ENCODE assay signal across 21 cellular contexts in the genomic region with DNA sequence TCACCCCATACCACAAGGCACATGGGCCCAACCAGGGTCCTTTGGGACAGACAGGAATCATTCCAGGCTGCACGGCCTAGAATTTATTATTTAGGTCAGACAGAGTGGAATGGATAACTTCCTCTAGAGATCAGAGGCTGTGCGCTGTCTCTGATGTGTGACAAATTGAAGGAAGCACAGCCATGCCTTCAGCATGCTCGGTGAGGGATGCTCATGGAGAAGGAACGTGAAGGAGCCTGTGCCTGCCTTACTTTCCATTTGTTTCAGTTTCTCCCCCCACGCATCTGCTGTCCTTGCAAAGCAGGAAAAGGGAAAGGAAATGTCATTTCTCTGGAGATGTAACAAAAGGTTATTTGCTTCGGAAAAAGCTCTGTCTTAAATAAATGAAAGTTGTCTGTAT.
DNase-seq lines count a peak whose midpoint lies in the region; ATAC-seq and TF ChIP-seq lines count a peak whose summit lies in the region.
"Had no signal": no experiment of that assay in that cellular context is flagged by ENCODE, and none has a peak within 500 bp of the region (broad histone marks: within the 10 kb centered on the region; RNA-seq: fewer than 3 reads in every experiment).

No MANE protein-coding gene starts in this region.

- peaks cover 4 to 15% (median 10%) of the 10 kb centered on the region in 10 experiments; a peak in 16 of 20 replicates for H3K4me1 ChIP-seq in BLaER1 treated with 17β-estradiol and CSF1 and Interleukin-3, amounts not matched to agents 10 nM and 100 nM
- H3K4me1 ChIP-seq in IMR-90 (ENCODE audit: control insufficient read depth, insufficient read depth, low read length) (peaks cover 9% of the 10 kb centered on the region), osteoblast (ENCODE audit: insufficient read depth, low read length) (peaks cover 29% of the 10 kb centered on the region), Caco-2 (no peaks in the 10 kb centered on the region)
- H3K4me1 ChIP-seq: HAP-1 had no signal

- in situ Hi-C loops in IMR-90 (cut with MboI; ENCODE audit: low sequenced_read_pairs): no loop called here

- no peaks in the 10 kb centered on the region for H3K36me3 ChIP-seq in BLaER1 treated with 17β-estradiol and CSF1 and Interleukin-3, amounts not matched to agents 10 nM and 100 nM
- H3K36me3 ChIP-seq in IMR-90 (ENCODE audit: control insufficient read depth, insufficient read depth, low read length) (no peaks in the 10 kb centered on the region), osteoblast (ENCODE audit: insufficient read depth, low read length) (no peaks in the 10 kb centered on the region), Caco-2 (ENCODE audit: control insufficient read depth, insufficient read depth, low read length) (no peaks in the 10 kb centered on the region)
- H3K36me3 ChIP-seq: HAP-1, MG63 had no signal

- no peaks in the 10 kb centered on the region for H3K9me3 Mint-ChIP-seq in Caco-2 (ENCODE audit: unreplicated experiment)
- no peaks in the 10 kb centered on the region for H3K9me3 Mint-ChIP-seq in activated naive CD8-positive, alpha-beta T cell treated with anti-CD3 and anti-CD28 coated beads for 36 hours

- no peak for TF ChIP-seq POLR2A in IMR-90 (IDR thresholded peaks at IDR 0.05; ENCODE audit: low read depth, low read length)

- dilution Hi-C loops in IMR-90 (cut with HindIII; ENCODE audit: low sequenced_read_pairs, unreplicated experiment): no loop called here

- H3K14ac ChIP-seq in IMR-90 (replicated peaks; ENCODE audit: low read depth, low read length): peak overlapping the region; percentile 39; the same call in 1 of the 2 replicates

- no peak overlapping the region; the same call in 1 of the 2 replicates for H2BK20ac ChIP-seq in IMR-90 (ENCODE audit: low read depth, low read length)

- peaks cover 3% of the 10 kb centered on the region for H3K9me1 ChIP-seq in IMR-90 (ENCODE audit: insufficient read depth, low read length)

- WGBS in IMR-90 (ENCODE audit: extremely low coverage in 2 of 2, insufficient read length in 1 of 2), 2 experiments: no CpG with 5 or more reads among the region's 6 CpGs

- H3K79me1 ChIP-seq in IMR-90 (ENCODE audit: low read depth in 1 of 2, low read length in 2 of 2): no peaks in the 10 kb centered on the region

- H3K4ac ChIP-seq in IMR-90 (ENCODE audit: low read depth, low read length): peak overlapping the region; percentile 8; the same call in 1 of the 2 replicates

- H3K27ac ChIP-seq in BLaER1 treated with 17β-estradiol and CSF1 and Interleukin-3, amounts not matched to agents 10 nM and 100 nM: no peak overlapping the region
- H3K27ac ChIP-seq in IMR-90 (ENCODE audit: insufficient read depth, low read length) (no peak overlapping the region), osteoblast (ENCODE audit: low read depth, low read length) (peak overlapping the region; percentile 25)
- H3K27ac ChIP-seq: RWPE1 had no signal

- H2BK15ac ChIP-seq in IMR-90 (ENCODE audit: low read depth, low read length): no peak overlapping the region

- H3K36me3 Mint-ChIP-seq in Caco-2 (ENCODE audit: insufficient read depth, unreplicated experiment): no peaks in the 10 kb centered on the region
- no peaks in the 10 kb centered on the region for H3K36me3 Mint-ChIP-seq in activated naive CD8-positive, alpha-beta T cell treated with anti-CD3 and anti-CD28 coated beads for 36 hours
- H3K36me3 Mint-ChIP-seq: CD4-positive, CD25-positive, alpha-beta regulatory T cell had no signal

- no peak overlapping the region for H3K56ac ChIP-seq in IMR-90 (ENCODE audit: extremely low read depth, insufficient read depth, low read length)

- H3K9me3 ChIP-seq in BLaER1 treated with 17β-estradiol and CSF1 and Interleukin-3, amounts not matched to agents 10 nM and 100 nM (replicated peaks in 1 of 11): 0 out of 22 replicates have a peak, but pooled peaks cover 0 to 3% (median 0%) of the 10 kb centered on the region in 11 experiments
- H3K9me3 ChIP-seq in IMR-90 (ENCODE audit: control insufficient read depth, insufficient read depth, low read length) (no peaks in the 10 kb centered on the region), osteoblast (ENCODE audit: low read depth, low read length) (no peaks in the 10 kb centered on the region), Caco-2 (no peaks in the 10 kb centered on the region)
- H3K9me3 ChIP-seq: HAP-1, MG63 had no signal

- H4K8ac ChIP-seq in IMR-90 (ENCODE audit: low read depth in 2 of 2, low read length in 2 of 2): no peak overlapping the region; a peak in 1 of 4 replicates

- no peak overlapping the region for H3K9ac ChIP-seq in BLaER1 treated with 17β-estradiol and CSF1 and Interleukin-3, amounts not matched to agents 10 nM and 100 nM
- no peak overlapping the region for H3K9ac ChIP-seq in IMR-90 (ENCODE audit: low read depth, low read length)

- peak overlapping the region; percentile 2 for H2BK5ac ChIP-seq in IMR-90 (ENCODE audit: low read depth, low read length, poor library complexity, severe bottlenecking)

- no peaks in the 10 kb centered on the region for H4K20me1 ChIP-seq in BLaER1 treated with 17β-estradiol and CSF1 and Interleukin-3, amounts not matched to agents 10 nM and 100 nM
- H4K20me1 ChIP-seq in IMR-90 (ENCODE audit: insufficient read depth, low read length) (no peaks in the 10 kb centered on the region), osteoblast (ENCODE audit: insufficient read depth, low read length) (no peaks in the 10 kb centered on the region)

- no peak overlapping the region for H3K4me3 ChIP-seq in BLaER1 treated with 17β-estradiol and CSF1 and Interleukin-3, amounts not matched to agents 10 nM and 100 nM
- H3K4me3 ChIP-seq in IMR-90 (ENCODE audit: insufficient read depth, low read depth, low read length) (no peak overlapping the region), foreskin fibroblast (ENCODE audit: low read depth in 1 of 2, low read length in 2 of 2) (no peak overlapping the region), osteoblast (ENCODE audit: insufficient read depth, low read length) (no peak overlapping the region), Caco-2 (ENCODE audit: low read depth, low read length) (no peak overlapping the region)
- H3K4me3 ChIP-seq: HAP-1, MG63 had no signal

- POLR2A ChIA-PET in IMR-90 (lab: Charles Lee; ENCODE audit: unreplicated experiment): no interaction called here
- POLR2A ChIA-PET in Caco-2 (lab: Charles Lee): no interaction called here

- no peaks in the 10 kb centered on the region for H3K4me1 Mint-ChIP-seq in Caco-2 (ENCODE audit: low read depth, unreplicated experiment)
- H3K4me1 Mint-ChIP-seq in activated naive CD8-positive, alpha-beta T cell treated with anti-CD3 and anti-CD28 coated beads for 36 hours: no peaks in the 10 kb centered on the region
- H3K4me1 Mint-ChIP-seq: CD4-positive, CD25-positive, alpha-beta regulatory T cell had no signal

- peak overlapping the region in 10 of 11 experiments; percentile 8 to 71 (median 50); a peak in 19 of 22 replicates for H3K4me2 ChIP-seq in BLaER1 treated with 17β-estradiol and CSF1 and Interleukin-3, amounts not matched to agents 10 nM and 100 nM
- no peak overlapping the region for H3K4me2 ChIP-seq in IMR-90 (ENCODE audit: low read depth, low read length)
- H3K4me2 ChIP-seq in osteoblast (ENCODE audit: insufficient read depth, low read length): peak overlapping the region; percentile 41

- H2AFZ ChIP-seq in IMR-90 (replicated peaks; ENCODE audit: low read length, poor library complexity) (peak overlapping the region; percentile 55), osteoblast (ENCODE audit: low read length) (peak overlapping the region; percentile 56)

- peak overlapping the region; percentile 74 for H2BK120ac ChIP-seq in IMR-90 (ENCODE audit: low read depth, low read length)

- no TSS peak for BruUV-seq in IMR-90 (replicated peaks; lab: Mats Ljungman, UMichigan)
- BruUV-seq in Caco-2 (replicated peaks; lab: Mats Ljungman, UMichigan): no TSS peak

- no peaks in the 10 kb centered on the region for H3K27me3 ChIP-seq in BLaER1 treated with 17β-estradiol and CSF1 and Interleukin-3, amounts not matched to agents 10 nM and 100 nM
- no peaks in the 10 kb centered on the region for H3K27me3 ChIP-seq in IMR-90 (ENCODE audit: control insufficient read depth, insufficient read depth, low read length)
- no peaks in the 10 kb centered on the region for H3K27me3 ChIP-seq in osteoblast (ENCODE audit: insufficient read depth, low read length)
- no peaks in the 10 kb centered on the region for H3K27me3 ChIP-seq in Caco-2 (replicated peaks; ENCODE audit: control insufficient read depth, insufficient read depth, low read length)
- H3K27me3 ChIP-seq: MG63 had no signal

- H3K18ac ChIP-seq in IMR-90 (ENCODE audit: low read depth, low read length): no peak overlapping the region

- TF ChIP-seq RAD21 in IMR-90 (IDR thresholded peaks at IDR 0.05; ENCODE audit: low read length): no peak

- H2AK5ac ChIP-seq in IMR-90 (ENCODE audit: low read depth, low read length): peak overlapping the region; percentile 21; the same call in 1 of the 2 replicates

- CTCF ChIA-PET in IMR-90 (lab: Yijun Ruan, JAX): no interaction called here
- CTCF ChIA-PET in Caco-2 (lab: Charles Lee): no interaction called here

- H2AK9ac ChIP-seq in IMR-90 (replicated peaks; ENCODE audit: low read depth, low read length, poor library complexity): no peak overlapping the region

- H4K91ac ChIP-seq in IMR-90 (ENCODE audit: insufficient read depth, low read depth, low read length): no peak overlapping the region

- peaks cover 5% of the 10 kb centered on the region for H3K27me3 Mint-ChIP-seq in Caco-2 (ENCODE audit: insufficient read depth, unreplicated experiment)
- no peaks in the 10 kb centered on the region for H3K27me3 Mint-ChIP-seq in activated naive CD8-positive, alpha-beta T cell treated with anti-CD3 and anti-CD28 coated beads for 36 hours
- H3K27me3 Mint-ChIP-seq: CD4-positive, CD25-positive, alpha-beta regulatory T cell had no signal

- H3K27ac Mint-ChIP-seq in Caco-2 (ENCODE audit: unreplicated experiment): no peak overlapping the region
- H3K27ac Mint-ChIP-seq in activated naive CD8-positive, alpha-beta T cell treated with anti-CD3 and anti-CD28 coated beads for 36 hours: no peak overlapping the region
- H3K27ac Mint-ChIP-seq: CD4-positive, CD25-positive, alpha-beta regulatory T cell had no signal

- no peaks in the 10 kb centered on the region for H3K79me2 ChIP-seq in osteoblast (ENCODE audit: insufficient read depth, low read length)

- peak overlapping the region; percentile 43; the same call in 1 of the 2 replicates for H3K23ac ChIP-seq in IMR-90 (ENCODE audit: low read depth, low read length)

- no peak overlapping the region for H3K4me3 Mint-ChIP-seq in Caco-2 (ENCODE audit: unreplicated experiment)
- no peak overlapping the region for H3K4me3 Mint-ChIP-seq in activated naive CD8-positive, alpha-beta T cell treated with anti-CD3 and anti-CD28 coated beads for 36 hours
- H3K4me3 Mint-ChIP-seq: CD4-positive, CD25-positive, alpha-beta regulatory T cell had no signal

- peak; percentile 19 for DNase-seq in IMR-90
- peak; percentile 1 to 30 for DNase-seq in foreskin fibroblast
- DNase-seq in osteoblast (ENCODE audit: insufficient read length, low spot score, missing footprints): no peak
- no peak for DNase-seq in NCI-H1694 treated with DMSO at 0.1 percent for 48 hours (lab: John Stamatoyannopoulos, UW)
- DNase-seq in Caco-2: no peak
- no peak for DNase-seq in activated naive CD8-positive, alpha-beta T cell treated with anti-CD3 and anti-CD28 coated beads for 36 hours
- DNase-seq: AML-193; CD4-positive, CD25-positive, alpha-beta regulatory T cell; COR-L47; Kasumi-1; MG63; NCI-H1048; NCI-H1436 treated with DMSO at 0.1 percent for 48 hours; NCI-H2029 treated with DMSO at 0.1 percent for 48 hours; NCI-H2171 treated with DMSO at 0.1 percent for 48 hours; NCI-H446 treated with DMSO at 0.1 percent for 48 hours; OCI-M1; T-helper 1 cell had no signal

- no peak for TF ChIP-seq CTCF in IMR-90 (conservative IDR thresholded peaks at IDR 0.05; ENCODE audit: low read depth, low read length)
- TF ChIP-seq CTCF in foreskin fibroblast (IDR thresholded peaks at IDR 0.05; ENCODE audit: low read depth, low read length): no peak
- no peak for TF ChIP-seq CTCF in osteoblast (IDR thresholded peaks at IDR 0.05; ENCODE audit: extremely low read depth, low read depth, low read length)
- TF ChIP-seq CTCF in Caco-2 (IDR thresholded peaks at IDR 0.05; ENCODE audit: insufficient read depth in 1 of 2, low read depth in 1 of 2, low read length in 1 of 2, severe bottlenecking in 1 of 2, unreplicated experiment in 1 of 2): no peak

- ATAC-seq in IMR-90 (ENCODE audit: low read depth): no peak

- intact Hi-C loops in IMR-90 (cut with micrococcal nuclease): no loop called here
- intact Hi-C loops in Caco-2 (cut with micrococcal nuclease; ENCODE audit: unreplicated experiment): no loop called here

- no peak overlapping the region for H4K5ac ChIP-seq in IMR-90 (ENCODE audit: low read depth, low read length)

Comparison
In these comparisons a context has a peak if more than half of its experiments do, and no peak if none do; other contexts are left out.
1. DNase-seq: peak in IMR-90 (single experiment) and foreskin fibroblast (2 of 2); none in osteoblast (single experiment), NCI-H1694 treated with DMSO at 0.1 percent for 48 hours (single experiment), Caco-2 (0 of 2) and activated naive CD8-positive, alpha-beta T cell treated with anti-CD3 and anti-CD28 coated beads for 36 hours (single experiment).